Comparison of ENCODE assay signal across 15 cellular contexts in the genomic region with DNA sequence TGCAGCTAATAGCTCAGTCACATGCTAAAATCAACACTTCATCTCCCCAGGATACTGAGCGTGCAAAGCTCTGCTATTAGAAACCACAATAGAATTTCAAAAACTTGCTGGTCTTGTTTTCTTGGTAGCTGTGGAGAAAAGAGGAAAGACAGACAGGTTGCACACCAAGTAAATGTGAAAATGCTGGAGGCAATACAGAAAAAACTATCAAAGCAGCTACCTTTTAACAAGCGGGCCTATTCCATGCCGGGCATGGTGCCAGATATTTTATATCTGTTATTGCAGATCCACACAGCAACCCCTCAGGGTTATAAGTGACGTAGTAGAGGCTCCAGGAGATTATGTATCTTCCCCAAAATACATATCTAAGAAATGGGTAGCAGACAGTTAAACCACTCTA.
DNase-seq lines count a peak whose midpoint lies in the region; ATAC-seq and TF ChIP-seq lines count a peak whose summit lies in the region.
"Had no signal": no experiment of that assay in that cellular context is flagged by ENCODE, and none has a peak within 500 bp of the region (broad histone marks: within the 10 kb centered on the region; RNA-seq: fewer than 3 reads in every experiment).

No MANE protein-coding gene starts in this region.

- H3K4me1 ChIP-seq in PC-3 (ENCODE audit: insufficient read depth, low read length) = peaks cover 56% of the 10 kb centered on the region
- H3K4me1 ChIP-seq in effector memory CD4-positive, alpha-beta T cell (ENCODE audit: control insufficient read depth, insufficient read depth, low read length, poor library complexity, severe bottlenecking) = no peaks in the 10 kb centered on the region
- H3K4me1 ChIP-seq: right lobe of liver had no signal

- peak overlapping the region; percentile 55 for H3K4me2 ChIP-seq in PC-3 (ENCODE audit: low read length)

- H3K27me3 ChIP-seq in PC-3 (ENCODE audit: low read length) = no peaks in the 10 kb centered on the region
- H3K27me3 ChIP-seq in effector memory CD4-positive, alpha-beta T cell (replicated peaks; ENCODE audit: control insufficient read depth, insufficient read depth, low read length, poor library complexity, severe bottlenecking) = no peaks in the 10 kb centered on the region
- H3K27me3 ChIP-seq: right lobe of liver had no signal

- TF ChIP-seq CTCF in PC-3 (conservative IDR thresholded peaks at IDR 0.05; ENCODE audit: low read depth, low read length) = no peak

- no peaks in the 10 kb centered on the region for H3K79me2 ChIP-seq in PC-3 (ENCODE audit: low read length)

- H3K9me3 ChIP-seq in PC-3 (ENCODE audit: low read length) = no peaks in the 10 kb centered on the region
- no peaks in the 10 kb centered on the region for H3K9me3 ChIP-seq in effector memory CD4-positive, alpha-beta T cell (ENCODE audit: control insufficient read depth, low read length)
- H3K9me3 ChIP-seq: right lobe of liver had no signal

- CTCF ChIA-PET in PC-3 (lab: Charles Lee) = no interaction called here

- H3K27ac ChIP-seq in PC-3 (ENCODE audit: low read length) = peak overlapping the region; percentile 65
- no peak overlapping the region for H3K27ac ChIP-seq in effector memory CD4-positive, alpha-beta T cell (ENCODE audit: insufficient read depth, low read length, poor library complexity, severe bottlenecking)
- H3K27ac ChIP-seq: right lobe of liver had no signal

- intact Hi-C loops in PC-3 (cut with micrococcal nuclease) = loop anchor here (10.0 kb wide), 1 partner anchor 110 kb away; no protein-coding TSS in a partner anchor

- POLR2A ChIA-PET in PC-3 (lab: Charles Lee; ENCODE audit: unreplicated experiment) = no interaction called here

- no peak overlapping the region for H3K9ac ChIP-seq in PC-3 (ENCODE audit: low read length)

- peaks cover 4% of the 10 kb centered on the region for H3F3A ChIP-seq in PC-3 (ENCODE audit: low read length, unreplicated experiment)

- H3K36me3 ChIP-seq in PC-3 (ENCODE audit: low read depth, low read length) = no peaks in the 10 kb centered on the region
- H3K36me3 ChIP-seq in effector memory CD4-positive, alpha-beta T cell (ENCODE audit: control insufficient read depth, insufficient read depth, low read length) = no peaks in the 10 kb centered on the region
- H3K36me3 ChIP-seq: right lobe of liver had no signal

- no peaks in the 10 kb centered on the region for H4K20me1 ChIP-seq in PC-3 (ENCODE audit: low read length)

- DNase-seq in DMS79 (lab: John Stamatoyannopoulos, UW) (peak; percentile 70), NCI-H1092 (lab: John Stamatoyannopoulos, UW) (peak; percentile 64), PC-3 (peak; percentile 89)
- DNase-seq in activated effector memory CD4-positive, alpha-beta T cell treated with anti-CD3 and anti-CD28 coated beads, Interleukin-2, amount 50 U/mL, for 16 hours = no peak
- no peak for DNase-seq in effector memory CD4-positive, alpha-beta T cell
- DNase-seq in activated naive CD4-positive, alpha-beta T cell treated with anti-CD3 and anti-CD28 coated beads, Interleukin-2, amount 50 U/mL, for 16 hours = no peak
- DNase-seq: anterior cingulate cortex; cortex of kidney; DND-41; right lobe of liver; stimulated activated CD4-positive, alpha-beta T cell treated with anti-CD3 and anti-CD28 coated beads, Interleukin-2, amount 100 ng/mL, for 48 hours; T-helper 2 cell had no signal

- no TSS peak for BruUV-seq in PC-3 (replicated peaks; lab: Mats Ljungman, UMichigan)

- ATAC-seq in PC-3 = peak; percentile 23
- ATAC-seq in esophagus mucosa = peak; percentile 83
- ATAC-seq in GM19397 (IDR thresholded peaks at IDR 0.05; ENCODE audit: unreplicated experiment) = no peak
- ATAC-seq: HepG2, right lobe of liver had no signal

- no peak overlapping the region for H2AFZ ChIP-seq in PC-3 (ENCODE audit: low read length)

- no peak overlapping the region for H3K4me3 ChIP-seq in PC-3 (ENCODE audit: low read length)
- no peak overlapping the region for H3K4me3 ChIP-seq in effector memory CD4-positive, alpha-beta T cell (ENCODE audit: insufficient read depth, low read depth, low read length, poor library complexity, severe bottlenecking)
- H3K4me3 ChIP-seq: right lobe of liver had no signal

- no peaks in the 10 kb centered on the region for H3K9me2 ChIP-seq in PC-3 (replicated peaks; ENCODE audit: low read length)

Comparison
In these comparisons a context has a peak if more than half of its experiments do, and no peak if none do; other contexts are left out.
1. DNase-seq: peak in DMS79 (single experiment), NCI-H1092 (single experiment) and PC-3 (single experiment); none in activated effector memory CD4-positive, alpha-beta T cell treated with anti-CD3 and anti-CD28 coated beads, Interleukin-2, amount 50 U/mL, for 16 hours (single experiment), effector memory CD4-positive, alpha-beta T cell (0 of 3) and activated naive CD4-positive, alpha-beta T cell treated with anti-CD3 and anti-CD28 coated beads, Interleukin-2, amount 50 U/mL, for 16 hours (single experiment).